30 cellular contexts compared by ENCODE assay signal in the genomic region with DNA sequence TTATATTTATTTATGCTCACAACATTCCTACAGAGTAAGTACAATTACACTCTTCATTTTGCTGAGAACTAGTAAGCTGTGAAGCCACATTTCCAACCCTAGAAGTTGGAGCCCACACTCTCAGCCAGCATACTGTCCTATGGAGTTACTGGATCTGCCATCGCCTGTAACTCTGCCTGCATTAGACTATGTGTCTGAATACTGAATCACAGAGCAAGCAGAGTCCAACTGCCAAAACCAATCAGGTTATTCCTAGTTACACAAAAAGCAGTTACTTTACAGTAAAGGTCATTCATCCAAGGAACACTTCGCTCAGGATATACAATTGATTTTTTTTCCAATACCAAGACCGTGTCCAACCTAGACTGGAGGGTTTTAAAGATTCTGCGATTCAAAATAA. TPM values are rescaled to one million over a fixed set of nuclear protein-coding genes. Genes with fewer than 3 reads are reported as not detected.
"Had no signal": no experiment of that assay in that cellular context is flagged by ENCODE, and none has a peak within 500 bp of the region (broad histone marks: within the 10 kb centered on the region; RNA-seq: fewer than 3 reads in every experiment).

No MANE protein-coding gene starts in this region.

- H3K4me3 Mint-ChIP-seq: immature natural killer cell; mesothelial cell of epicardium; naive B cell; natural killer cell; nephron progenitor cell; stimulated activated memory B cell treated with anti-CD40 and anti-IgM and Interleukin-4, amounts not matched to agents 10 μg/mL and 1 μg/mL and 100 μg/mL, for 72 hours; stimulated activated naive CD8-positive, alpha-beta T cell treated with anti-CD3 and anti-CD28 coated beads, Interleukin-15, amount 100 ng/mL, for 72 hours had no signal

- H3K4me2 ChIP-seq: smooth muscle cell had no signal

- H3K36me3 ChIP-seq: left lung, lower lobe of right lung, ovary, right atrium auricular region, right lobe of liver, transverse colon, upper lobe of left lung, vagina had no signal

- ATAC-seq: left colon; left lung; natural killer cell; stimulated activated memory B cell treated with anti-CD40 and anti-IgM and Interleukin-4, amounts not matched to agents 10 μg/mL and 1 μg/mL and 100 μg/mL, for 72 hours; stimulated activated naive CD8-positive, alpha-beta T cell treated with anti-CD3 and anti-CD28 coated beads, Interleukin-15, amount 100 ng/mL, for 72 hours had no signal

- H3K27me3 ChIP-seq: left lung, ovary, right atrium auricular region, right lobe of liver, transverse colon, upper lobe of left lung, vagina had no signal

- DNase-seq: hypothalamus; immature natural killer cell; kidney; left colon; left lung; lower lobe of right lung; mammary epithelial cell; mesendoderm; naive B cell; natural killer cell; nephron progenitor cell; ovary; right lobe of liver; stimulated activated CD4-positive, alpha-beta T cell treated with anti-CD3 and anti-CD28 coated beads, Interleukin-1b, Interleukin-23, amount 100 ng/mL, for 48 hours; stimulated activated CD4-positive, alpha-beta T cell treated with anti-CD3 and anti-CD28 coated beads, Interleukin-2, amount 100 ng/mL, for 48 hours; stimulated activated CD4-positive, alpha-beta T cell treated with anti-CD3 and anti-CD28 coated beads, Interleukin-4, amount 100 ng/mL, for 4 hours; stimulated activated CD8-positive, alpha-beta memory T cell treated with anti-CD3 and anti-CD28 coated beads, Interleukin-4, amount 100 ng/mL, for 48 hours; stimulated activated naive CD4-positive, alpha-beta T cell treated with Interleukin-2 at 50 U/mL for 16 hours; stimulated activated naive CD8-positive, alpha-beta T cell treated with anti-CD3 and anti-CD28 coated beads, Interleukin-15, amount 100 ng/mL, for 72 hours; substantia nigra; transverse colon; upper lobe of left lung had no signal

- H3K9me3 Mint-ChIP-seq: immature natural killer cell; mesothelial cell of epicardium; naive B cell; natural killer cell; nephron progenitor cell; stimulated activated memory B cell treated with anti-CD40 and anti-IgM and Interleukin-4, amounts not matched to agents 10 μg/mL and 1 μg/mL and 100 μg/mL, for 72 hours; stimulated activated naive CD8-positive, alpha-beta T cell treated with anti-CD3 and anti-CD28 coated beads, Interleukin-15, amount 100 ng/mL, for 72 hours had no signal

- H3K27ac ChIP-seq: left lung, lower lobe of right lung, ovary, right atrium auricular region, right lobe of liver, transverse colon, upper lobe of left lung, vagina had no signal

- H3K9me3 ChIP-seq: left lung, lower lobe of right lung, ovary, right atrium auricular region, right lobe of liver, transverse colon, upper lobe of left lung, vagina had no signal

- H3K4me3 ChIP-seq: left lung, lower lobe of right lung, ovary, right atrium auricular region, right lobe of liver, smooth muscle cell, transverse colon, upper lobe of left lung, vagina had no signal

- H3K4me1 ChIP-seq: left lung, lower lobe of right lung, right lobe of liver, vagina had no signal

- H3K27ac Mint-ChIP-seq: immature natural killer cell; mesothelial cell of epicardium; naive B cell; natural killer cell; nephron progenitor cell; progenitor cell of endocrine pancreas; stimulated activated memory B cell treated with anti-CD40 and anti-IgM and Interleukin-4, amounts not matched to agents 10 μg/mL and 1 μg/mL and 100 μg/mL, for 72 hours had no signal

- H3K27me3 Mint-ChIP-seq: naive B cell; stimulated activated memory B cell treated with anti-CD40 and anti-IgM and Interleukin-4, amounts not matched to agents 10 μg/mL and 1 μg/mL and 100 μg/mL, for 72 hours; stimulated activated naive CD8-positive, alpha-beta T cell treated with anti-CD3 and anti-CD28 coated beads, Interleukin-15, amount 100 ng/mL, for 72 hours had no signal

- FAIRE-seq: islet of Langerhans, kidney had no signal

- H3K4me1 Mint-ChIP-seq: immature natural killer cell, nephron progenitor cell had no signal

- H3K36me3 Mint-ChIP-seq: mesothelial cell of epicardium; naive B cell; natural killer cell; stimulated activated memory B cell treated with anti-CD40 and anti-IgM and Interleukin-4, amounts not matched to agents 10 μg/mL and 1 μg/mL and 100 μg/mL, for 72 hours had no signal

RNA-seq across cellular contexts. Expression of a gene that starts 21.5 kb away (rescaled TPM):
- total RNA-seq: progenitor cell of endocrine pancreas, right atrium auricular region, smooth muscle cell had no signal
- polyA plus RNA-seq: mammary epithelial cell, smooth muscle cell, urinary bladder had no signal
